ENCODE assay signal across 8 cellular contexts in genomic region chrX:41333744-41333993, GRCh38. TPM values are rescaled to one million over a fixed set of nuclear protein-coding genes. Genes with fewer than 3 reads are reported as not detected.
DNase-seq lines count a peak whose midpoint lies in the region; ATAC-seq and TF ChIP-seq lines count a peak whose summit lies in the region.

No MANE protein-coding gene starts in this region.

- peak overlapping the region; percentile 100 for H3K27ac ChIP-seq in CD4-positive, CD25-positive, alpha-beta regulatory T cell (ENCODE audit: insufficient read depth, low read length, poor library complexity, severe bottlenecking)

- H3K4me1 Mint-ChIP-seq in CD4-positive, CD25-positive, alpha-beta regulatory T cell = peaks cover 7 to 61% (median 33%) of the 10 kb centered on the region in 4 donors
- peaks cover 22% of the 10 kb centered on the region for H3K4me1 Mint-ChIP-seq in activated T-cell treated with anti-CD3 and anti-CD28 coated beads, Interleukin-2, amount 50 U/mL, for 4 hours (ENCODE audit: low read depth)

- H2AFZ ChIP-seq in neuron (ENCODE audit: low read depth, low read length) = no peak overlapping the region

- H3K9me3 Mint-ChIP-seq in CD4-positive, CD25-positive, alpha-beta regulatory T cell = peaks cover 0 to 6% (median 0%) of the 10 kb centered on the region in 7 donors
- H3K9me3 Mint-ChIP-seq in activated T-cell treated with anti-CD3 and anti-CD28 coated beads, Interleukin-2, amount 50 U/mL, for 4 hours = no peaks in the 10 kb centered on the region

- peaks cover 15% of the 10 kb centered on the region for H3K36me3 ChIP-seq in CD4-positive, CD25-positive, alpha-beta regulatory T cell (ENCODE audit: control insufficient read depth, insufficient read depth, low read length)
- H3K36me3 ChIP-seq in neuron (ENCODE audit: insufficient read depth, low read length) = no peaks in the 10 kb centered on the region

- peak; percentile 26 to 31 for ATAC-seq in CD4-positive, CD25-positive, alpha-beta regulatory T cell (ENCODE audit: low read depth in 2 of 2)
- peak; percentile 25 for ATAC-seq in GM19025 (IDR thresholded peaks at IDR 0.05; ENCODE audit: low read depth, unreplicated experiment)
- ATAC-seq in HG03175 (IDR thresholded peaks at IDR 0.05; ENCODE audit: unreplicated experiment) = peak; percentile 28
- peak; percentile 33 to 34 for ATAC-seq in activated T-cell treated with anti-CD3 and anti-CD28 coated beads, Interleukin-2, amount 50 U/mL, for 4 hours

- H3K27me3 Mint-ChIP-seq in CD4-positive, CD25-positive, alpha-beta regulatory T cell = peaks cover 9% of the 10 kb centered on the region
- H3K27me3 Mint-ChIP-seq in activated T-cell treated with anti-CD3 and anti-CD28 coated beads, Interleukin-2, amount 50 U/mL, for 4 hours (ENCODE audit: low read depth) = no peaks in the 10 kb centered on the region

- peak overlapping the region; percentile 96 to 100 (median 100) for H3K4me3 Mint-ChIP-seq in CD4-positive, CD25-positive, alpha-beta regulatory T cell
- peak overlapping the region; percentile 94 for H3K4me3 Mint-ChIP-seq in activated T-cell treated with anti-CD3 and anti-CD28 coated beads, Interleukin-2, amount 50 U/mL, for 4 hours

- peak overlapping the region; percentile 98 for H3K4me3 ChIP-seq in CD4-positive, CD25-positive, alpha-beta regulatory T cell (ENCODE audit: low read depth, low read length)
- peak overlapping the region; percentile 99 for H3K4me3 ChIP-seq in fibroblast of the aortic adventitia (ENCODE audit: low read depth, low read length)
- peak overlapping the region; percentile 72 for H3K4me3 ChIP-seq in neuron (ENCODE audit: low read length)

- no peaks in the 10 kb centered on the region for H3K27me3 ChIP-seq in CD4-positive, CD25-positive, alpha-beta regulatory T cell (ENCODE audit: control insufficient read depth, insufficient read depth, low read length)
- no peaks in the 10 kb centered on the region for H3K27me3 ChIP-seq in neuron (ENCODE audit: insufficient read depth, low read length)

- peak overlapping the region; percentile 99 to 100 (median 100) for H3K27ac Mint-ChIP-seq in CD4-positive, CD25-positive, alpha-beta regulatory T cell

- H3K9me3 ChIP-seq in CD4-positive, CD25-positive, alpha-beta regulatory T cell (ENCODE audit: control insufficient read depth in 2 of 2, low read length in 2 of 2) = no peaks in the 10 kb centered on the region
- no peaks in the 10 kb centered on the region for H3K9me3 ChIP-seq in neuron (ENCODE audit: low read length)

- H3K4me1 ChIP-seq in CD4-positive, CD25-positive, alpha-beta regulatory T cell (ENCODE audit: control insufficient read depth, insufficient read depth, low read length, poor library complexity, severe bottlenecking) = peaks cover 38% of the 10 kb centered on the region
- H3K4me1 ChIP-seq in neuron (ENCODE audit: insufficient read depth, low read length) = peaks cover 20% of the 10 kb centered on the region

- no peak for TF ChIP-seq CTCF in fibroblast of the aortic adventitia (IDR thresholded peaks at IDR 0.05; ENCODE audit: insufficient read depth, low read length)

- DNase-seq in CD4-positive, CD25-positive, alpha-beta regulatory T cell = peak in 1 of 3 donors; percentile 93
- DNase-seq in NCI-H345 (lab: John Stamatoyannopoulos, UW) (peak; percentile 86), fibroblast of the aortic adventitia (ENCODE audit: low read depth) (peak; percentile 96)
- DNase-seq in activated T-cell treated with anti-CD3 and anti-CD28 coated beads, Interleukin-2, amount 50 U/mL, for 4 hours = peak; percentile 77
- DNase-seq in activated effector memory CD4-positive, alpha-beta T cell treated with anti-CD3 and anti-CD28 coated beads, Interleukin-2, amount 50 U/mL, for 16 hours = no peak

- peaks cover 18% of the 10 kb centered on the region for H3K36me3 Mint-ChIP-seq in CD4-positive, CD25-positive, alpha-beta regulatory T cell
- H3K36me3 Mint-ChIP-seq in activated T-cell treated with anti-CD3 and anti-CD28 coated beads, Interleukin-2, amount 50 U/mL, for 4 hours (ENCODE audit: insufficient read depth) = peaks cover 25% of the 10 kb centered on the region

RNA-seq across cellular contexts. Expression of gene DDX3X, which starts 0.3 kb away (rescaled TPM):
- total RNA-seq in CD4-positive, CD25-positive, alpha-beta regulatory T cell = 1,169 TPM
- polyA plus RNA-seq in CD4-positive, CD25-positive, alpha-beta regulatory T cell = 100 to 1,000 TPM; 133 to 210 (median 177) TPM
- total RNA-seq in activated T-cell treated with anti-CD3 and anti-CD28 coated beads, Interleukin-2, amount 50 U/mL, for 4 hours = 100 to 1,000 TPM; 460 to 635 (median 497) TPM
- total RNA-seq in fibroblast of the aortic adventitia (ENCODE audit: low replicate concordance) = 209 and 316 TPM in 2 replicates
